13 cellular contexts compared by ENCODE assay signal in genomic region chr1:234188454-234188792, GRCh38.
DNase-seq lines count a peak whose midpoint lies in the region; TF ChIP-seq lines count a peak whose summit lies in the region.
"Had no signal": no experiment of that assay in that cellular context is flagged by ENCODE, and none has a peak within 500 bp of the region (broad histone marks: within the 10 kb centered on the region; RNA-seq: fewer than 3 reads in every experiment).

No MANE protein-coding gene starts in this region.

- DNase-seq in DMS 273 (lab: John Stamatoyannopoulos, UW; ENCODE audit: unreplicated experiment), result peak; percentile 53
- DNase-seq in DMS 273 treated with DMSO at 0.1 percent for 48 hours (lab: John Stamatoyannopoulos, UW), result no peak
- peak; percentile 44 for DNase-seq in NCI-H1048 (lab: John Stamatoyannopoulos, UW)
- DNase-seq in WERI-Rb-1, result peak; percentile 75
- DNase-seq in neural crest cell (ENCODE audit: low read depth, low spot score), result peak; percentile 14
- no peak for DNase-seq in AG08396 (ENCODE audit: low spot score)
- no peak for DNase-seq in stimulated activated CD4-positive, alpha-beta T cell treated with anti-CD3 and anti-CD28 coated beads, Interleukin-1b, Interleukin-23, amount 100 ng/mL, for 48 hours
- DNase-seq in hippocampal formation (lab: John Stamatoyannopoulos, UW), result no peak
- DNase-seq: activated B cell treated with CpG ODN at 0.5 μM for 24 hours; foreskin melanocyte; NCI-H146; stimulated activated CD4-positive, alpha-beta T cell treated with anti-CD3 and anti-CD28 coated beads, Interleukin-4, amount 100 ng/mL, for 4 hours had no signal

- no peaks in the 10 kb centered on the region for H3K4me1 Mint-ChIP-seq in neural crest cell
- H3K4me1 Mint-ChIP-seq: activated B cell treated with CpG ODN at 0.5 μM for 24 hours, brain had no signal

- peaks cover 22% of the 10 kb centered on the region for H3K9me3 Mint-ChIP-seq in neural crest cell

- no peak overlapping the region for H3K27ac Mint-ChIP-seq in neural crest cell (ENCODE audit: unreplicated experiment)
- H3K27ac Mint-ChIP-seq: activated B cell treated with CpG ODN at 0.5 μM for 24 hours, brain had no signal

- no peak overlapping the region for H3K27ac ChIP-seq in WERI-Rb-1

- peaks cover 15% of the 10 kb centered on the region for H3K27me3 Mint-ChIP-seq in neural crest cell (ENCODE audit: low read depth)

- peaks cover 14% of the 10 kb centered on the region for H3K9me3 ChIP-seq in WERI-Rb-1 (ENCODE audit: severe bottlenecking)

- TF ChIP-seq CTCF in WERI-Rb-1 (IDR thresholded peaks at IDR 0.05; ENCODE audit: low read depth, low read length) (peak; percentile 68), neural crest cell (conservative IDR thresholded peaks at IDR 0.05) (peak; percentile 43)

- no peak overlapping the region for H3K4me3 ChIP-seq in WERI-Rb-1 (ENCODE audit: low read depth, low read length)

- H3K4me3 Mint-ChIP-seq in neural crest cell, result no peak overlapping the region
- H3K4me3 Mint-ChIP-seq: activated B cell treated with CpG ODN at 0.5 μM for 24 hours, brain had no signal

- peaks cover 2% of the 10 kb centered on the region for H3K27me3 ChIP-seq in WERI-Rb-1 (ENCODE audit: insufficient read depth, low read depth, severe bottlenecking)

- H3K36me3 ChIP-seq in WERI-Rb-1, result no peaks in the 10 kb centered on the region

- peaks cover 11% of the 10 kb centered on the region for H3K36me3 Mint-ChIP-seq in neural crest cell (ENCODE audit: low read depth)
- H3K36me3 Mint-ChIP-seq: brain had no signal

Comparison
In these comparisons a context has a peak if more than half of its experiments do, and no peak if none do; other contexts are left out.
1. DNase-seq: peak in DMS 273 (single experiment), NCI-H1048 (single experiment), WERI-Rb-1 (single experiment) and neural crest cell (single experiment); none in DMS 273 treated with DMSO at 0.1 percent for 48 hours (single experiment), AG08396 (single experiment), stimulated activated CD4-positive, alpha-beta T cell treated with anti-CD3 and anti-CD28 coated beads, Interleukin-1b, Interleukin-23, amount 100 ng/mL, for 48 hours (single experiment) and hippocampal formation (0 of 2).